22 cellular contexts compared by ENCODE assay signal in genomic region chr11:22878604-22879003, GRCh38. TPM values are rescaled to one million over a fixed set of nuclear protein-coding genes. Genes with fewer than 3 reads are reported as not detected.
"Had no signal": no experiment of that assay in that cellular context is flagged by ENCODE, and none has a peak within 500 bp of the region (broad histone marks: within the 10 kb centered on the region; RNA-seq: fewer than 3 reads in every experiment).

No MANE protein-coding gene starts in this region.

- H3K4me3 ChIP-seq: MG63 had no signal

- DNase-seq: Karpas-422, KG1, MG63, NCI-H1092, NCI-H1105 treated with DMSO at 0.1 percent for 48 hours, NCI-H1417 treated with DMSO at 0.1 percent for 48 hours, NCI-H146, NCI-H1694 treated with DMSO at 0.1 percent for 48 hours, NCI-H2029, NCI-H2081 treated with DMSO at 0.1 percent for 48 hours, NCI-H2171, NCI-H226, NCI-H446, NCI-H510A, NCI-H524 treated with DMSO at 0.1 percent for 48 hours, NCI-H69, SHP77, SK-N-SH, SW 1271 had no signal

- ATAC-seq: Panc1 had no signal

RNA-seq across cellular contexts. Expression of gene CCDC179, which starts 18.3 kb away (rescaled TPM):
- total RNA-seq: HT-29, SK-MEL-5 had no signal
